Comparison of ENCODE assay signal across 10 cellular contexts in the genomic region with DNA sequence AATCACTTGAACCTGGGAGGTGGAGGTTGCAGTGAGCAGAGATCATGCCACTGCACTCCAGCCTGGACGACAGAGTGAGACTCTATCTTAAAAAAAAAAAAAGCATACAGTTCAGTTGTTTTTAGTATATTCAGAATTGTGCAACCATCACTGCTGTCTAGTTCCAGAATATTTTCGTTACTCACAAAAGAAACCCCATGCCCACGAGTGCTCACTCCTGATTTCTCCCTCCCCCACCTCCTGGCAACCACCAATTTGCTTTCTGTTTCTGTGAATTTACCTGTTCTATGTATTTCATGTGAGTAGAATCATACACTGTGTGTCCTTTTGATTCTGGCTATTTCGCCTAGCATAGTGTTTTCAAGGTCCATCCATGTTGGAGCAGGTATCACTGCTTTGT. TPM values are rescaled to one million over a fixed set of nuclear protein-coding genes. Genes with fewer than 3 reads are reported as not detected.
DNase-seq lines count a peak whose midpoint lies in the region; ATAC-seq and TF ChIP-seq lines count a peak whose summit lies in the region.
"Had no signal": no experiment of that assay in that cellular context is flagged by ENCODE, and none has a peak within 500 bp of the region (broad histone marks: within the 10 kb centered on the region; RNA-seq: fewer than 3 reads in every experiment).

No MANE protein-coding gene starts in this region.

- H3K9me3 Mint-ChIP-seq in HFFc6, result no peaks in the 10 kb centered on the region
- no peaks in the 10 kb centered on the region for H3K9me3 Mint-ChIP-seq in T-helper 2 cell treated with Interferon-gamma antibody and Interleukin-4, amounts not matched to agents 5 μg/mL and 100 μg/mL, for 36 hours

- H3K9me3 ChIP-seq in spleen (no peaks in the 10 kb centered on the region), ascending aorta (no peaks in the 10 kb centered on the region)

- H3K36me3 ChIP-seq in spleen (no peaks in the 10 kb centered on the region), ascending aorta (no peaks in the 10 kb centered on the region)

- ATAC-seq in GM21390 (IDR thresholded peaks at IDR 0.05; ENCODE audit: unreplicated experiment), result no peak

- no peak for TF ChIP-seq POLR2A in spleen (IDR thresholded peaks at IDR 0.05)

- DNase-seq in HFFc6, result no peak
- DNase-seq in T-helper 2 cell treated with Interferon-gamma antibody and Interleukin-4, amounts not matched to agents 5 μg/mL and 100 μg/mL, for 36 hours (ENCODE audit: low spot score), result peak; percentile 52
- peak; percentile 66 for DNase-seq in choroid plexus epithelial cell (ENCODE audit: low read depth)
- DNase-seq in spleen, result peak; percentile 15
- no peak for DNase-seq in amniotic stem cell (lab: John Stamatoyannopoulos, UW)
- no peak for DNase-seq in ascending aorta (ENCODE audit: low spot score in 2 of 2)
- DNase-seq in NCI-H128 (lab: John Stamatoyannopoulos, UW; ENCODE audit: unreplicated experiment), result no peak
- DNase-seq: mesendoderm had no signal

- peaks cover 5% of the 10 kb centered on the region; the same call in 1 of the 2 replicates for H3K36me3 Mint-ChIP-seq in HFFc6 (ENCODE audit: low read depth)
- H3K36me3 Mint-ChIP-seq in T-helper 2 cell treated with Interferon-gamma antibody and Interleukin-4, amounts not matched to agents 5 μg/mL and 100 μg/mL, for 36 hours (ENCODE audit: low read depth), result peaks cover 15% of the 10 kb centered on the region

- H3K4me3 Mint-ChIP-seq in HFFc6, result peak overlapping the region; percentile 31; the same call in 1 of the 2 replicates
- H3K4me3 Mint-ChIP-seq in T-helper 2 cell treated with Interferon-gamma antibody and Interleukin-4, amounts not matched to agents 5 μg/mL and 100 μg/mL, for 36 hours, result peak overlapping the region; percentile 76

- TF ChIP-seq CTCF in HFFc6 (IDR thresholded peaks at IDR 0.05) (no peak), choroid plexus epithelial cell (conservative IDR thresholded peaks at IDR 0.05; ENCODE audit: low read depth, low read length) (no peak), spleen (IDR thresholded peaks at IDR 0.05 in 8 of 11, conservative IDR thresholded peaks at IDR 0.05 in 3 of 11) (no peak), ascending aorta (IDR thresholded peaks at IDR 0.05) (no peak)

- H3K27ac Mint-ChIP-seq in HFFc6, result peak overlapping the region; percentile 78; the same call in 1 of the 2 replicates
- H3K27ac Mint-ChIP-seq in T-helper 2 cell treated with Interferon-gamma antibody and Interleukin-4, amounts not matched to agents 5 μg/mL and 100 μg/mL, for 36 hours, result peak overlapping the region; percentile 94

- H3K27me3 ChIP-seq in spleen (replicated peaks in 1 of 7) (no peaks in the 10 kb centered on the region), ascending aorta (no peaks in the 10 kb centered on the region)

- H3K4me1 ChIP-seq in spleen (peaks cover 60 to 100% (median 93%) of the 10 kb centered on the region in 6 donors), ascending aorta (peaks cover 3 to 32% of the 10 kb centered on the region in 2 donors)

- H3K4me3 ChIP-seq in choroid plexus epithelial cell (ENCODE audit: low read depth, low read length) (no peak overlapping the region), spleen (peak overlapping the region in 1 of 8 donors; percentile 13), ascending aorta (no peak overlapping the region)

- peak overlapping the region; percentile 39 to 92 (median 85) for H3K27ac ChIP-seq in spleen
- peak overlapping the region in 1 of 2 donors; percentile 19 for H3K27ac ChIP-seq in ascending aorta
- H3K27ac ChIP-seq: RWPE1 had no signal

- peaks cover 59% of the 10 kb centered on the region for H3K4me1 Mint-ChIP-seq in HFFc6 (ENCODE audit: low read depth)
- peaks cover 62% of the 10 kb centered on the region for H3K4me1 Mint-ChIP-seq in T-helper 2 cell treated with Interferon-gamma antibody and Interleukin-4, amounts not matched to agents 5 μg/mL and 100 μg/mL, for 36 hours (ENCODE audit: low read depth)

- 39 to 50% (median 42%) methylated on average over 4 of the region's 4 CpGs for WGBS in spleen, 5 donors

- H3K27me3 Mint-ChIP-seq in HFFc6 (ENCODE audit: insufficient read depth), result no peaks in the 10 kb centered on the region
- H3K27me3 Mint-ChIP-seq in T-helper 2 cell treated with Interferon-gamma antibody and Interleukin-4, amounts not matched to agents 5 μg/mL and 100 μg/mL, for 36 hours (ENCODE audit: low read depth), result no peaks in the 10 kb centered on the region

- intact Hi-C loops in spleen (cut with DNase I; ENCODE audit: low total_unique reads), result no loop called here
- intact Hi-C loops in ascending aorta (cut with DNase I), result loop anchor here (5.0 kb wide), 1 partner anchor 77 kb away; no protein-coding TSS in a partner anchor

RNA-seq across cellular contexts. Expression of a gene that starts 24.8 kb away (rescaled TPM):
- 10 to 100 TPM; 15.7 to 20.8 (median 19.2) TPM for total RNA-seq in HFFc6 (2021; fragmentation: NEBNext Ultra II Directional; extraction: Animal tissue kit (Norgen Biotek cat#: 25700))
- 100 to 1,000 TPM in 4 of 7 donors, 10 to 100 TPM in 3; 63.7 to 135 (median 100) TPM for total RNA-seq in spleen
- polyA plus RNA-seq in spleen, result 10 to 100 TPM in 1 of 3 donors, 1 to 10 TPM in 2; 6.4 to 11.6 (median 10.0) TPM
- total RNA-seq in ascending aorta, result 5.9 TPM

Comparison
In these comparisons a context has a peak if more than half of its experiments do, and no peak if none do; other contexts are left out.
1. DNase-seq: peak in T-helper 2 cell treated with Interferon-gamma antibody and Interleukin-4, amounts not matched to agents 5 μg/mL and 100 μg/mL, for 36 hours (single experiment), choroid plexus epithelial cell (single experiment) and spleen (single experiment); none in HFFc6 (single experiment), amniotic stem cell (single experiment), ascending aorta (0 of 2) and NCI-H128 (single experiment).